Comparison of ENCODE assay signal across 1 cellular context in the genomic region with DNA sequence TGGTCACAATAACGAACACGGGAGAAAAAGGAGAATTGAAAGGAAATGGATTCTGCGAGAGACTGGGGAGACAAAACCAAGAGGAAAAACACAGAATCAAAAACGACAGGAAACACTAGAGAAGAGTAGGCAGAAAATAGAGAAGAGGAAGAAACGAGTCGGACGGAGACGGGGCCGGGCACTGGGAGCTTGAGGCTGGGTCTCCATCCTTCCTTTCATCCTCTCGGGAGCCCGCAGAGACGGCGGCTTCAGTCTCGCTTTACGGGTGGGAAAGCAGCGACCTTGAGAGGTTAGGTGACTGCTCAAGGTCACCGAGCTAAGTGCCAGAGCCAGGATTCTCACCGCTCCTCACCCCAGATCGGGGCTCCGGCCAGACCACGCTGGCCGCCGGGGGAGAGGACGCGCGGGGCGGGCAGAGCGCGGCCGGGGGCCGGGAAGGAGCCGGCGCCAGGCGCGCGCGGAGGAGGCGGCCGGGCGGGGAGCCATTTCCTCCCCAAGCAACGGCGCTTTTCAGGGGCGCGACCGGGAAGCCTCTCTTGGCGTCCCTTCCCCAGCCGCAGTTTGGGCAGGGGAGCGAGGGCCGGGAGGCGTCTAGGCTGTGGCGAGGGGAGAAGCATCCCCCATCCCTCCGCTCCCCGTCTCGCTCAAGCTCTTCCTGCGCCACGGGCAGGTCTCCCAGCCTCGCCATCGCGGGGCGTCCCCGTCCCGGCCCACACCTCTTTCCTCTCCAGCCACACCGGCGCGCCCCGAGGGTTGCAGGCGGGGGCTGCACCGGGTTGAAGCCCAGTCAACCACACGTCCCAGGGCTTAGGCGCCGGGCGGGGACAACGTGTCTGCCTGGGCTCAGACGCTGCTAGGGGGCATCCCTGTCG.
A peak's percentile ranks its signal among the peaks of the same experiment; 100 is the strongest.
TF ChIP-seq lines count a peak whose summit lies in the region.

No MANE protein-coding gene starts in this region.

TF ChIP-seq in HEK293, 187 proteins besides CTCF, POLR2A, EP300 and RAD21 (continued from another document and continues in another):
- TF ChIP-seq, protein P1, sequence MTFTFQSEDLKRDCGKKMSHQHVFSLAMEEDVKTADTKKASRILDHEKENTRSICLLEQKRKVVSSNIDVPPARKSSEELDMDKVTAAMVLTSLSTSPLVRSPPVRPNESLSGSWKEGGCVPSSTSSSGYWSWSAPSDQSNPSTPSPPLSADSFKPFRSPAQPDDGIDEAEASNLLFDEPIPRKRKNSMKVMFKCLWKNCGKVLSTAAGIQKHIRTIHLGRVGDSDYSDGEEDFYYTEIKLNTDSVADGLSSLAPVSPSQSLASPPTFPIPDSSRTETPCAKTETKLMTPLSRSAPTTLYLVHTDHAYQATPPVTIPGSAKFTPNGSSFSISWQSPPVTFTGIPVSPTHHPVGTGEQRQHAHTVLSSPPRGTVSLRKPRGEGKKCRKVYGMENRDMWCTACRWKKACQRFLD (tag by site-specific recombination; IDR thresholded peaks at IDR 0.05) = no peak
- TF ChIP-seq KLF16 (tag by site-specific recombination; IDR thresholded peaks at IDR 0.05) = 0 out of 2 replicates have a peak, but pooled peaks have one; percentile 35
- no peak for TF ChIP-seq RBAK (tag by site-specific recombination; IDR thresholded peaks at IDR 0.05)
- no peak for TF ChIP-seq SETDB1 (IDR thresholded peaks at IDR 0.05; ENCODE audit: insufficient read length, low read length)
- peak; percentile 40; the same call in 1 of the 2 replicates for TF ChIP-seq ZFP37 (tag by site-specific recombination; IDR thresholded peaks at IDR 0.05)
- TF ChIP-seq, protein P2, sequence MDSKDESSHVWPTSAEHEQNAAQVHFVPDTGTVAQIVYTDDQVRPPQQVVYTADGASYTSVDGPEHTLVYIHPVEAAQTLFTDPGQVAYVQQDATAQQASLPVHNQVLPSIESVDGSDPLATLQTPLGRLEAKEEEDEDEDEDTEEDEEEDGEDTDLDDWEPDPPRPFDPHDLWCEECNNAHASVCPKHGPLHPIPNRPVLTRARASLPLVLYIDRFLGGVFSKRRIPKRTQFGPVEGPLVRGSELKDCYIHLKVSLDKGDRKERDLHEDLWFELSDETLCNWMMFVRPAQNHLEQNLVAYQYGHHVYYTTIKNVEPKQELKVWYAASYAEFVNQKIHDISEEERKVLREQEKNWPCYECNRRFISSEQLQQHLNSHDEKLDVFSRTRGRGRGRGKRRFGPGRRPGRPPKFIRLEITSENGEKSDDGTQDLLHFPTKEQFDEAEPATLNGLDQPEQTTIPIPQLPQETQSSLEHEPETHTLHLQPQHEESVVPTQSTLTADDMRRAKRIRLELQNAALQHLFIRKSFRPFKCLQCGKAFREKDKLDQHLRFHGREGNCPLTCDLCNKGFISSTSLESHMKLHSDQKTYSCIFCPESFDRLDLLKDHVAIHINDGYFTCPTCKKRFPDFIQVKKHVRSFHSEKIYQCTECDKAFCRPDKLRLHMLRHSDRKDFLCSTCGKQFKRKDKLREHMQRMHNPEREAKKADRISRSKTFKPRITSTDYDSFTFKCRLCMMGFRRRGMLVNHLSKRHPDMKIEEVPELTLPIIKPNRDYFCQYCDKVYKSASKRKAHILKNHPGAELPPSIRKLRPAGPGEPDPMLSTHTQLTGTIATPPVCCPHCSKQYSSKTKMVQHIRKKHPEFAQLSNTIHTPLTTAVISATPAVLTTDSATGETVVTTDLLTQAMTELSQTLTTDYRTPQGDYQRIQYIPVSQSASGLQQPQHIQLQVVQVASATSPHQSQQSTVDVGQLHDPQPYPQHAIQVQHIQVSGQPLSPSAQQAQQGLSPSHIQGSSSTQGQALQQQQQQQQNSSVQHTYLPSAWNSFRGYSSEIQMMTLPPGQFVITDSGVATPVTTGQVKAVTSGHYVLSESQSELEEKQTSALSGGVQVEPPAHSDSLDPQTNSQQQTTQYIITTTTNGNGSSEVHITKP (tag by site-specific recombination; IDR thresholded peaks at IDR 0.05) = peak; percentile 42; the same call in 1 of the 2 replicates
- no peak for TF ChIP-seq ZNF169 (tag by site-specific recombination; IDR thresholded peaks at IDR 0.05)
- 0 out of 2 replicates have a peak, but pooled peaks have one; percentile 17 for TF ChIP-seq ZNF324 (tag by site-specific recombination; IDR thresholded peaks at IDR 0.05)
- TF ChIP-seq, protein P3, sequence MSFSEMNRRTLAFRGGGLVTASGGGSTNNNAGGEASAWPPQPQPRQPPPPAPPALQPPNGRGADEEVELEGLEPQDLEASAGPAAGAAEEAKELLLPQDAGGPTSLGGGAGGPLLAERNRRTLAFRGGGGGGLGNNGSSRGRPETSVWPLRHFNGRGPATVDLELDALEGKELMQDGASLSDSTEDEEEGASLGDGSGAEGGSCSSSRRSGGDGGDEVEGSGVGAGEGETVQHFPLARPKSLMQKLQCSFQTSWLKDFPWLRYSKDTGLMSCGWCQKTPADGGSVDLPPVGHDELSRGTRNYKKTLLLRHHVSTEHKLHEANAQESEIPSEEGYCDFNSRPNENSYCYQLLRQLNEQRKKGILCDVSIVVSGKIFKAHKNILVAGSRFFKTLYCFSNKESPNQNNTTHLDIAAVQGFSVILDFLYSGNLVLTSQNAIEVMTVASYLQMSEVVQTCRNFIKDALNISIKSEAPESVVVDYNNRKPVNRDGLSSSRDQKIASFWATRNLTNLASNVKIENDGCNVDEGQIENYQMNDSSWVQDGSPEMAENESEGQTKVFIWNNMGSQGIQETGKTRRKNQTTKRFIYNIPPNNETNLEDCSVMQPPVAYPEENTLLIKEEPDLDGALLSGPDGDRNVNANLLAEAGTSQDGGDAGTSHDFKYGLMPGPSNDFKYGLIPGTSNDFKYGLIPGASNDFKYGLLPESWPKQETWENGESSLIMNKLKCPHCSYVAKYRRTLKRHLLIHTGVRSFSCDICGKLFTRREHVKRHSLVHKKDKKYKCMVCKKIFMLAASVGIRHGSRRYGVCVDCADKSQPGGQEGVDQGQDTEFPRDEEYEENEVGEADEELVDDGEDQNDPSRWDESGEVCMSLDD (tag by site-specific recombination; IDR thresholded peaks at IDR 0.05) = peak; percentile 74
- peak; percentile 48; the same call in 1 of the 2 replicates for TF ChIP-seq ZNF501 (tag by site-specific recombination; IDR thresholded peaks at IDR 0.05)
- no peak for TF ChIP-seq ZNF626 (tag by site-specific recombination; IDR thresholded peaks at IDR 0.05)
- TF ChIP-seq ZNF354C (tag by site-specific recombination; IDR thresholded peaks at IDR 0.05; ENCODE audit: borderline replicate concordance, low read depth) = no peak
- peak; percentile 71 for TF ChIP-seq YY1 (tag by site-specific recombination; IDR thresholded peaks at IDR 0.05)
- TF ChIP-seq ZNF830 (tag by site-specific recombination; IDR thresholded peaks at IDR 0.05; ENCODE audit: low read depth) = no peak
- no peak for TF ChIP-seq ZBTB1 (tag by site-specific recombination; IDR thresholded peaks at IDR 0.05)
- TF ChIP-seq SP3 (tag by site-specific recombination; IDR thresholded peaks at IDR 0.05) = no peak; the same call in 1 of the 2 replicates
- TF ChIP-seq, protein P4, sequence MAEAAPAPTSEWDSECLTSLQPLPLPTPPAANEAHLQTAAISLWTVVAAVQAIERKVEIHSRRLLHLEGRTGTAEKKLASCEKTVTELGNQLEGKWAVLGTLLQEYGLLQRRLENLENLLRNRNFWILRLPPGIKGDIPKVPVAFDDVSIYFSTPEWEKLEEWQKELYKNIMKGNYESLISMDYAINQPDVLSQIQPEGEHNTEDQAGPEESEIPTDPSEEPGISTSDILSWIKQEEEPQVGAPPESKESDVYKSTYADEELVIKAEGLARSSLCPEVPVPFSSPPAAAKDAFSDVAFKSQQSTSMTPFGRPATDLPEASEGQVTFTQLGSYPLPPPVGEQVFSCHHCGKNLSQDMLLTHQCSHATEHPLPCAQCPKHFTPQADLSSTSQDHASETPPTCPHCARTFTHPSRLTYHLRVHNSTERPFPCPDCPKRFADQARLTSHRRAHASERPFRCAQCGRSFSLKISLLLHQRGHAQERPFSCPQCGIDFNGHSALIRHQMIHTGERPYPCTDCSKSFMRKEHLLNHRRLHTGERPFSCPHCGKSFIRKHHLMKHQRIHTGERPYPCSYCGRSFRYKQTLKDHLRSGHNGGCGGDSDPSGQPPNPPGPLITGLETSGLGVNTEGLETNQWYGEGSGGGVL (tag by site-specific recombination; IDR thresholded peaks at IDR 0.05) = peak; percentile 39; the same call in 1 of the 2 replicates
- TF ChIP-seq ZNF350 (tag by site-specific recombination; IDR thresholded peaks at IDR 0.05) = no peak
- no peak for TF ChIP-seq ZNF664 (tag by site-specific recombination; IDR thresholded peaks at IDR 0.05)
- no peak for TF ChIP-seq ZFP3 (tag by site-specific recombination; IDR thresholded peaks at IDR 0.05; ENCODE audit: low read depth)
- no peak for TF ChIP-seq ZNF791 (tag by site-specific recombination; IDR thresholded peaks at IDR 0.05)
- TF ChIP-seq, protein P5, sequence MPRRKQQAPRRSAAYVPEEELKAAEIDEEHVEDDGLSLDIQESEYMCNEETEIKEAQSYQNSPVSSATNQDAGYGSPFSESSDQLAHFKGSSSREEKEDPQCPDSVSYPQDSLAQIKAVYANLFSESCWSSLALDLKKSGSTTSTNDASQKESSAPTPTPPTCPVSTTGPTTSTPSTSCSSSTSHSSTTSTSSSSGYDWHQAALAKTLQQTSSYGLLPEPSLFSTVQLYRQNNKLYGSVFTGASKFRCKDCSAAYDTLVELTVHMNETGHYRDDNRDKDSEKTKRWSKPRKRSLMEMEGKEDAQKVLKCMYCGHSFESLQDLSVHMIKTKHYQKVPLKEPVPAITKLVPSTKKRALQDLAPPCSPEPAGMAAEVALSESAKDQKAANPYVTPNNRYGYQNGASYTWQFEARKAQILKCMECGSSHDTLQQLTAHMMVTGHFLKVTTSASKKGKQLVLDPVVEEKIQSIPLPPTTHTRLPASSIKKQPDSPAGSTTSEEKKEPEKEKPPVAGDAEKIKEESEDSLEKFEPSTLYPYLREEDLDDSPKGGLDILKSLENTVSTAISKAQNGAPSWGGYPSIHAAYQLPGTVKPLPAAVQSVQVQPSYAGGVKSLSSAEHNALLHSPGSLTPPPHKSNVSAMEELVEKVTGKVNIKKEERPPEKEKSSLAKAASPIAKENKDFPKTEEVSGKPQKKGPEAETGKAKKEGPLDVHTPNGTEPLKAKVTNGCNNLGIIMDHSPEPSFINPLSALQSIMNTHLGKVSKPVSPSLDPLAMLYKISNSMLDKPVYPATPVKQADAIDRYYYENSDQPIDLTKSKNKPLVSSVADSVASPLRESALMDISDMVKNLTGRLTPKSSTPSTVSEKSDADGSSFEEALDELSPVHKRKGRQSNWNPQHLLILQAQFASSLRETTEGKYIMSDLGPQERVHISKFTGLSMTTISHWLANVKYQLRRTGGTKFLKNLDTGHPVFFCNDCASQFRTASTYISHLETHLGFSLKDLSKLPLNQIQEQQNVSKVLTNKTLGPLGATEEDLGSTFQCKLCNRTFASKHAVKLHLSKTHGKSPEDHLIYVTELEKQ (tag by site-specific recombination; IDR thresholded peaks at IDR 0.05; ENCODE audit: borderline replicate concordance) = no peak
- TF ChIP-seq ZSCAN23 (tag by site-specific recombination; IDR thresholded peaks at IDR 0.05) = no peak
- no peak for TF ChIP-seq ZNF311 (tag by site-specific recombination; IDR thresholded peaks at IDR 0.05; ENCODE audit: borderline replicate concordance)
- TF ChIP-seq ZNF175 (tag by site-specific recombination; IDR thresholded peaks at IDR 0.05) = no peak
- no peak for TF ChIP-seq FEZF1 (tag by site-specific recombination; IDR thresholded peaks at IDR 0.05)
- TF ChIP-seq ZBTB20 (tag by site-specific recombination; IDR thresholded peaks at IDR 0.05) = peak; percentile 81
- TF ChIP-seq ZNF394 (tag by site-specific recombination; IDR thresholded peaks at IDR 0.05; ENCODE audit: borderline replicate concordance) = no peak
- TF ChIP-seq ZNF560 (tag by site-specific recombination; IDR thresholded peaks at IDR 0.05; ENCODE audit: borderline replicate concordance) = no peak
- TF ChIP-seq, protein P6, sequence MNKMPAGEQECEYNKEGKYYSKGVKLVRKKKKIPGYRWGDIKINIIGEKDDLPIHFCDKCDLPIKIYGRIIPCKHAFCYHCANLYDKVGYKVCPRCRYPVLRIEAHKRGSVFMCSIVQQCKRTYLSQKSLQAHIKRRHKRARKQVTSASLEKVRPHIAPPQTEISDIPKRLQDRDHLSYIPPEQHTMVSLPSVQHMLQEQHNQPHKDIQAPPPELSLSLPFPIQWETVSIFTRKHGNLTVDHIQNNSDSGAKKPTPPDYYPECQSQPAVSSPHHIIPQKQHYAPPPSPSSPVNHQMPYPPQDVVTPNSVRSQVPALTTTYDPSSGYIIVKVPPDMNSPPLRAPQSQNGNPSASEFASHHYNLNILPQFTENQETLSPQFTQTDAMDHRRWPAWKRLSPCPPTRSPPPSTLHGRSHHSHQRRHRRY (tag by site-specific recombination; IDR thresholded peaks at IDR 0.05) = no peak
- peak; percentile 64; the same call in 1 of the 2 replicates for TF ChIP-seq IKZF3 (tag by site-specific recombination; IDR thresholded peaks at IDR 0.05)
- no peak for TF ChIP-seq ZNF670 (tag by site-specific recombination; IDR thresholded peaks at IDR 0.05; ENCODE audit: low read depth)
- peak; percentile 18 for TF ChIP-seq ZSCAN30 (tag by site-specific recombination; IDR thresholded peaks at IDR 0.05)
- TF ChIP-seq ZIC2 (tag by site-specific recombination; IDR thresholded peaks at IDR 0.05) = peak; percentile 40
- no peak for TF ChIP-seq ZNF132 (tag by site-specific recombination; IDR thresholded peaks at IDR 0.05; ENCODE audit: borderline replicate concordance)
- TF ChIP-seq ZNF184 (tag by site-specific recombination; IDR thresholded peaks at IDR 0.05) = no peak
- no peak for TF ChIP-seq ZNF133 (tag by site-specific recombination; IDR thresholded peaks at IDR 0.05)
- TF ChIP-seq, protein P7, sequence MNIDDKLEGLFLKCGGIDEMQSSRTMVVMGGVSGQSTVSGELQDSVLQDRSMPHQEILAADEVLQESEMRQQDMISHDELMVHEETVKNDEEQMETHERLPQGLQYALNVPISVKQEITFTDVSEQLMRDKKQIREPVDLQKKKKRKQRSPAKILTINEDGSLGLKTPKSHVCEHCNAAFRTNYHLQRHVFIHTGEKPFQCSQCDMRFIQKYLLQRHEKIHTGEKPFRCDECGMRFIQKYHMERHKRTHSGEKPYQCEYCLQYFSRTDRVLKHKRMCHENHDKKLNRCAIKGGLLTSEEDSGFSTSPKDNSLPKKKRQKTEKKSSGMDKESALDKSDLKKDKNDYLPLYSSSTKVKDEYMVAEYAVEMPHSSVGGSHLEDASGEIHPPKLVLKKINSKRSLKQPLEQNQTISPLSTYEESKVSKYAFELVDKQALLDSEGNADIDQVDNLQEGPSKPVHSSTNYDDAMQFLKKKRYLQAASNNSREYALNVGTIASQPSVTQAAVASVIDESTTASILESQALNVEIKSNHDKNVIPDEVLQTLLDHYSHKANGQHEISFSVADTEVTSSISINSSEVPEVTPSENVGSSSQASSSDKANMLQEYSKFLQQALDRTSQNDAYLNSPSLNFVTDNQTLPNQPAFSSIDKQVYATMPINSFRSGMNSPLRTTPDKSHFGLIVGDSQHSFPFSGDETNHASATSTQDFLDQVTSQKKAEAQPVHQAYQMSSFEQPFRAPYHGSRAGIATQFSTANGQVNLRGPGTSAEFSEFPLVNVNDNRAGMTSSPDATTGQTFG (tag by site-specific recombination; IDR thresholded peaks at IDR 0.05; ENCODE audit: borderline replicate concordance) = no peak
- TF ChIP-seq ZNF416 (tag by site-specific recombination; IDR thresholded peaks at IDR 0.05) = no peak
- no peak for TF ChIP-seq ZNF571 (tag by site-specific recombination; IDR thresholded peaks at IDR 0.05)
- no peak for TF ChIP-seq ZNF223 (tag by site-specific recombination; IDR thresholded peaks at IDR 0.05)
- TF ChIP-seq ZNF837 (tag by site-specific recombination; IDR thresholded peaks at IDR 0.05) = no peak
- no peak for TF ChIP-seq ZNF24 (tag by site-specific recombination; IDR thresholded peaks at IDR 0.05)
- peak; percentile 88 for TF ChIP-seq ZNF2 (tag by site-specific recombination; IDR thresholded peaks at IDR 0.05)
- peak; percentile 90 for TF ChIP-seq ZNF366 (tag by site-specific recombination; conservative IDR thresholded peaks at IDR 0.05)
- TF ChIP-seq ZNF23 (tag by site-specific recombination; IDR thresholded peaks at IDR 0.05; ENCODE audit: borderline replicate concordance) = no peak
- no peak for TF ChIP-seq BCL11A (tag by site-specific recombination; IDR thresholded peaks at IDR 0.05; ENCODE audit: low read depth)
